Comparison of ENCODE assay signal across 11 cellular contexts in the genomic region with DNA sequence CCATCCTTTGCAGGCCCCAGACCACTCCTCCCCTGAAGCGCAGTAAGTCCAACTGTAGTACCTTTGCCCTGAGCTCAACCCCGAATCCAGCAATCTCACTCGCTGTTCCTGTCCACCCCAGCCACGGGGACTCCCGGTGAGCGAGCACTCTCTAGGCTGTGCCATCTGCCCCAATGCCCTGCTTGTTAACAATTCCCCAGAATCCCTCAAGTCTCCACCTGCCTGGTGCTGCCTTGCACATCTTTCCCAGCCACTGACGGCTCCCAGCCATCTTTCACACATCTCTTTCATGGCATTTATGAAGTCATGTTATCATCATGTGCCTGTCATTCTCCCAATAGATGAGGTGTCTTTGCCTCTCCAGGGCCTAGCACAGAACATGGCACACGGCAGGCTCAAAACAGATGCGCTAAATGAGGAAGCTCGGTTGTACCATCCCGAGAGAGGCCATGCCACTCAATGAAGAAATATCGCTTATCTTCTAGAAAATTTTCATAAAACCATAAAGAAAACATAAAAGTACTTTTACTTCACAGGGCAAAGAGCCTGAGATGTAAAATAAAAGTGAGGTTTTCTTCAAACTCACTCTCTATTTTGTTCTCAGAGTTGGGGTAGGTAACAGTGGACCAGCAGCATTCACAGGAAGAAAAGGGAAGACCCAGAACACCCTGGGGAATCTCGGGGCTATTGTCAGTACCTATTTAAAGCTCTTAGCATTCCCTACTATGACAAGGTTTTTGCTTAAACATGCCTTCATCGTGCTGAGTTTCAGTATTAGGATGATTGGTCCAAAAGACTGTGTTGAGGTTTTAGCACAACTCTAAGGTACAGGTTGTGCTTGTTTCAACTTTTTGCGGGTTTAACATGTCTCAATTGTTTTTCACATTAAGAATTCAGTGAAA. TPM values are rescaled to one million over a fixed set of nuclear protein-coding genes. Genes with fewer than 3 reads are reported as not detected.
DNase-seq lines count a peak whose midpoint lies in the region; ATAC-seq and TF ChIP-seq lines count a peak whose summit lies in the region.
"Had no signal": no experiment of that assay in that cellular context is flagged by ENCODE, and none has a peak within 500 bp of the region (broad histone marks: within the 10 kb centered on the region; RNA-seq: fewer than 3 reads in every experiment).

No MANE protein-coding gene starts in this region.

- no peak overlapping the region for H3K27ac Mint-ChIP-seq in CD4-positive, alpha-beta T cell

- H3K27me3 Mint-ChIP-seq in CD4-positive, alpha-beta T cell, result peaks cover 4% of the 10 kb centered on the region

- H3K27ac ChIP-seq in CD4-positive, alpha-beta T cell (ENCODE audit: low read depth, low read length), result no peak overlapping the region

- CTCF ChIA-PET in CD4-positive, alpha-beta T cell (lab: Charles Lee), result no interaction called here

- H3K36me3 ChIP-seq in NT2/D1 (ENCODE audit: insufficient read depth, insufficient read length, low read length), result peaks cover 2% of the 10 kb centered on the region

- H3K9me3 Mint-ChIP-seq in CD4-positive, alpha-beta T cell, result peaks cover 2% of the 10 kb centered on the region

- H3K27me3 ChIP-seq in NT2/D1 (ENCODE audit: insufficient read depth, insufficient read length), result no peaks in the 10 kb centered on the region
- no peaks in the 10 kb centered on the region for H3K27me3 ChIP-seq in CD4-positive, alpha-beta T cell (ENCODE audit: control insufficient read depth, insufficient read depth, low read length)

- H3K36me3 Mint-ChIP-seq in CD4-positive, alpha-beta T cell (ENCODE audit: low read depth), result no peaks in the 10 kb centered on the region

- no peak for TF ChIP-seq CTCF in GM12864 (IDR thresholded peaks at IDR 0.05; ENCODE audit: low read depth, low read length, missing control alignments)
- no peak for TF ChIP-seq CTCF in CD4-positive, alpha-beta T cell (IDR thresholded peaks at IDR 0.05)

- H3K4me1 ChIP-seq in NT2/D1 (ENCODE audit: insufficient read depth, insufficient read length), result peaks cover 7% of the 10 kb centered on the region

- intact Hi-C loops in CD4-positive, alpha-beta T cell (cut with DNase I, micrococcal nuclease), result no loop called here

- POLR2A ChIA-PET in CD4-positive, alpha-beta T cell (lab: Charles Lee), result no interaction called here

- no peak overlapping the region for H3K4me3 Mint-ChIP-seq in CD4-positive, alpha-beta T cell
- H3K4me3 Mint-ChIP-seq: activated T-cell treated with anti-CD3 and anti-CD28 coated beads, Interleukin-2, amount 50 U/mL, for 4 hours had no signal

- H3K9me3 ChIP-seq in NT2/D1 (ENCODE audit: insufficient read depth, low read length), result no peaks in the 10 kb centered on the region
- H3K9me3 ChIP-seq in CD4-positive, alpha-beta T cell (ENCODE audit: control insufficient read depth, low read length), result no peaks in the 10 kb centered on the region

- H3K4me1 Mint-ChIP-seq in CD4-positive, alpha-beta T cell (ENCODE audit: low read depth), result peaks cover 8% of the 10 kb centered on the region

- no peak overlapping the region for H3K9ac ChIP-seq in NT2/D1 (ENCODE audit: insufficient read length, low read depth)

- H3K4me3 ChIP-seq in GM12864 (ENCODE audit: low read depth, low read length) (no peak overlapping the region; the same call in 1 of the 2 replicates), NT2/D1 (ENCODE audit: insufficient read length, low read depth) (no peak overlapping the region)

- DNase-seq in GM12864 (ENCODE audit: low read depth) (peak; percentile 34), NT2/D1 (ENCODE audit: low read depth, low spot score) (peak; percentile 22), A172 (ENCODE audit: low spot score) (no peak), AG08395 (ENCODE audit: low spot score) (no peak)
- no peak for DNase-seq in CD4-positive, alpha-beta T cell
- no peak for DNase-seq in activated CD4-positive, CD25-positive, alpha-beta regulatory T cell treated with anti-CD3 and anti-CD28 coated beads, Interleukin-2, amount 50 U/mL, for 72 hours
- DNase-seq: activated T-cell treated with anti-CD3 and anti-CD28 coated beads, Interleukin-2, amount 50 U/mL, for 4 hours; COR-L47; SW 1271 had no signal

- ATAC-seq in GM19324 (IDR thresholded peaks at IDR 0.05; ENCODE audit: low FRiP score, unreplicated experiment) (peak; percentile 66), HG02852 (IDR thresholded peaks at IDR 0.05; ENCODE audit: unreplicated experiment) (peak; percentile 99)
- no peak for ATAC-seq in CD4-positive, alpha-beta T cell (ENCODE audit: poor library complexity)

RNA-seq across cellular contexts. Expression of a gene that starts 55.2 kb away (rescaled TPM):
- 10 to 100 TPM; 55.0 to 56.0 TPM for total RNA-seq in CD4-positive, alpha-beta T cell
- 6.9 and 7.9 TPM in 2 replicates for total RNA-seq in A172 (2014; rRNA removed; shearing (Covaris generic))

Comparison
In these comparisons a context has a peak if more than half of its experiments do, and no peak if none do; other contexts are left out.
1. DNase-seq: peak in GM12864 (single experiment) and NT2/D1 (single experiment); none in CD4-positive, alpha-beta T cell (0 of 10), activated CD4-positive, CD25-positive, alpha-beta regulatory T cell treated with anti-CD3 and anti-CD28 coated beads, Interleukin-2, amount 50 U/mL, for 72 hours (single experiment), A172 (single experiment) and AG08395 (single experiment).